In genomic region chr4:7366180-7366957, GRCh38 we compare ENCODE assay signal across 21 cellular contexts.
DNase-seq lines count a peak whose midpoint lies in the region; ATAC-seq and TF ChIP-seq lines count a peak whose summit lies in the region.
"Had no signal": no experiment of that assay in that cellular context is flagged by ENCODE, and none has a peak within 500 bp of the region (broad histone marks: within the 10 kb centered on the region; RNA-seq: fewer than 3 reads in every experiment).

No MANE protein-coding gene starts in this region.

- no peaks in the 10 kb centered on the region for H3K27me3 ChIP-seq in NT2/D1 (ENCODE audit: insufficient read depth, insufficient read length)
- H3K27me3 ChIP-seq in left lung = peaks cover 0 to 27% of the 10 kb centered on the region in 2 donors

- peak; percentile 63 for DNase-seq in NCI-H748 (lab: John Stamatoyannopoulos, UW; ENCODE audit: unreplicated experiment)
- no peak for DNase-seq in NCI-H748 treated with DMSO at 0.1 percent for 48 hours (lab: John Stamatoyannopoulos, UW)
- no peak for DNase-seq in NT2/D1 (ENCODE audit: low read depth, low spot score)
- peak; percentile 30 to 55 for DNase-seq in left lung
- DNase-seq in type B pancreatic cell (ENCODE audit: extremely low spot score, unreplicated experiment) = no peak
- no peak for DNase-seq in GOT3 (lab: John Stamatoyannopoulos, UW)
- DNase-seq in DMS 273 treated with DMSO at 0.1 percent for 48 hours (lab: John Stamatoyannopoulos, UW) = no peak
- DNase-seq: activated CD4-positive, CD25-positive, alpha-beta regulatory T cell treated with anti-CD3 and anti-CD28 coated beads, Interleukin-2, amount 50 U/mL, for 72 hours; cortex of kidney; HFFc6; KBM-7; NCI-H82; stimulated activated CD4-positive, alpha-beta T cell treated with anti-CD3 and anti-CD28 coated beads, Interleukin-2, amount 100 ng/mL, for 48 hours; stomach; T1000 had no signal

- no peak overlapping the region for H3K4me3 Mint-ChIP-seq in type B pancreatic cell
- H3K4me3 Mint-ChIP-seq: activated naive CD8-positive, alpha-beta T cell; activated T-helper 1 cell treated with anti-CD3 and anti-CD28 coated beads, Interleukin-12 subunit alpha, Interleukin-12 subunit beta, Interleukin-2, Interleukin-4 antibody, amounts not matched to agents 30 ng/mL and 10 ng/mL and 1 ng/mL, durations not matched to agents 14 hours and 24 hours and 36 hours; HFFc6 had no signal

- H3K27ac Mint-ChIP-seq in type B pancreatic cell = peak overlapping the region; percentile 28
- H3K27ac Mint-ChIP-seq: activated naive CD8-positive, alpha-beta T cell; activated T-helper 1 cell treated with anti-CD3 and anti-CD28 coated beads, Interleukin-12 subunit alpha, Interleukin-12 subunit beta, Interleukin-2, Interleukin-4 antibody, amounts not matched to agents 30 ng/mL and 10 ng/mL and 1 ng/mL, durations not matched to agents 14 hours and 24 hours and 36 hours; HFFc6 had no signal

- no peaks in the 10 kb centered on the region for H3K36me3 Mint-ChIP-seq in type B pancreatic cell
- H3K36me3 Mint-ChIP-seq: activated naive CD8-positive, alpha-beta T cell had no signal

- H3K4me3 ChIP-seq in NT2/D1 (ENCODE audit: insufficient read length, low read depth) (no peak overlapping the region), left lung (no peak overlapping the region)
- H3K4me3 ChIP-seq: heart right ventricle, SK-N-MC, stomach had no signal

- no peaks in the 10 kb centered on the region for H3K27me3 Mint-ChIP-seq in type B pancreatic cell
- H3K27me3 Mint-ChIP-seq: activated naive CD8-positive, alpha-beta T cell had no signal

- H3K27ac ChIP-seq in left lung = no peak overlapping the region
- H3K27ac ChIP-seq: SK-N-MC, stomach had no signal

- ATAC-seq in left lung (peak; percentile 66), HG02970 (IDR thresholded peaks at IDR 0.05; ENCODE audit: low FRiP score, unreplicated experiment) (no peak)
- ATAC-seq: Panc1 had no signal

- no peaks in the 10 kb centered on the region for H3K9me3 Mint-ChIP-seq in type B pancreatic cell
- H3K9me3 Mint-ChIP-seq: HFFc6 had no signal

- H3K9ac ChIP-seq in NT2/D1 (ENCODE audit: insufficient read length, low read depth) = peak overlapping the region; percentile 39

- H3K36me3 ChIP-seq in NT2/D1 (ENCODE audit: insufficient read depth, insufficient read length, low read length) (no peaks in the 10 kb centered on the region), left lung (no peaks in the 10 kb centered on the region)
- H3K36me3 ChIP-seq: heart right ventricle, stomach had no signal

- no peak for TF ChIP-seq CTCF in left lung (IDR thresholded peaks at IDR 0.05)
- TF ChIP-seq CTCF in type B pancreatic cell (conservative IDR thresholded peaks at IDR 0.05) = no peak

- H3K9me3 ChIP-seq in NT2/D1 (ENCODE audit: insufficient read depth, low read length) = no peaks in the 10 kb centered on the region
- no peaks in the 10 kb centered on the region for H3K9me3 ChIP-seq in left lung
- H3K9me3 ChIP-seq: heart right ventricle, stomach had no signal

- H3K4me1 ChIP-seq in NT2/D1 (ENCODE audit: insufficient read depth, insufficient read length) (peaks cover 25% of the 10 kb centered on the region), left lung (no peaks in the 10 kb centered on the region)

- intact Hi-C loops in left lung (cut with DNase I) = no loop called here

- peaks cover 27% of the 10 kb centered on the region for H3K4me1 Mint-ChIP-seq in type B pancreatic cell (ENCODE audit: unreplicated experiment)

Comparison
In these comparisons a context has a peak if more than half of its experiments do, and no peak if none do; other contexts are left out.
1. DNase-seq: peak in NCI-H748 (single experiment) and left lung (2 of 2); none in NCI-H748 treated with DMSO at 0.1 percent for 48 hours (single experiment), NT2/D1 (single experiment), type B pancreatic cell (single experiment), GOT3 (single experiment) and DMS 273 treated with DMSO at 0.1 percent for 48 hours (single experiment).